ENCODE assay signal across 16 cellular contexts in genomic region chr11:75151346-75152047, GRCh38. TPM values are rescaled to one million over a fixed set of nuclear protein-coding genes. Genes with fewer than 3 reads are reported as not detected.
A peak's percentile ranks its signal among the peaks of the same experiment; 100 is the strongest.
DNase-seq lines count a peak whose midpoint lies in the region; ATAC-seq and TF ChIP-seq lines count a peak whose summit lies in the region.
"Had no signal": no experiment of that assay in that cellular context is flagged by ENCODE, and none has a peak within 500 bp of the region (broad histone marks: within the 10 kb centered on the region; RNA-seq: fewer than 3 reads in every experiment).

No MANE protein-coding gene starts in this region.

- H3K9me3 ChIP-seq in left lung = no peaks in the 10 kb centered on the region
- no peaks in the 10 kb centered on the region for H3K9me3 ChIP-seq in smooth muscle cell (replicated peaks; ENCODE audit: low read depth)
- H3K9me3 ChIP-seq: ascending aorta had no signal

- WGBS in smooth muscle cell (ENCODE audit: low lambda C conversion rate) = 84% methylated on average over 13 of the region's 13 CpGs

- H3K36me3 ChIP-seq in left lung (peaks cover 0 to 4% of the 10 kb centered on the region in 2 donors), smooth muscle cell (ENCODE audit: low read depth) (no peaks in the 10 kb centered on the region)
- H3K36me3 ChIP-seq: ascending aorta had no signal

- no peak overlapping the region for H2AFZ ChIP-seq in smooth muscle cell (ENCODE audit: low read depth)

- H3K4me2 ChIP-seq in smooth muscle cell = no peak overlapping the region

- H3K27me3 ChIP-seq in left lung (no peaks in the 10 kb centered on the region), smooth muscle cell (ENCODE audit: low read depth) (no peaks in the 10 kb centered on the region)
- H3K27me3 ChIP-seq: ascending aorta had no signal

- H3K79me2 ChIP-seq in smooth muscle cell (ENCODE audit: low read depth) = no peaks in the 10 kb centered on the region

- H3K27ac ChIP-seq in angular gyrus (ENCODE audit: low read depth, low read length) (peak overlapping the region; percentile 60), left lung (peak overlapping the region; percentile 26 to 46), smooth muscle cell (ENCODE audit: low read depth) (no peak overlapping the region)
- H3K27ac ChIP-seq: ascending aorta had no signal

- peaks cover 4 to 73% of the 10 kb centered on the region in 2 donors for H3K4me1 ChIP-seq in left lung
- no peaks in the 10 kb centered on the region for H3K4me1 ChIP-seq in smooth muscle cell (ENCODE audit: low read depth)
- H3K4me1 ChIP-seq: ascending aorta had no signal

- DNase-seq in LoVo (ENCODE audit: low spot score) (peak; percentile 48), left lung (no peak), smooth muscle cell (lab: John Stamatoyannopoulos, UW; ENCODE audit: unreplicated experiment) (no peak), T-helper 9 cell (no peak), NCI-H82 treated with DMSO at 0.1 percent for 48 hours (lab: John Stamatoyannopoulos, UW; ENCODE audit: unreplicated experiment) (no peak), RPMI8226 (no peak)
- no peak for DNase-seq in activated CD4-positive, alpha-beta T cell treated with anti-CD3 and anti-CD28 coated beads, Interleukin-2, amount 50 U/mL, for 4 hours
- DNase-seq: activated CD4-positive, alpha-beta T cell treated with anti-CD3 and anti-CD28 coated beads for 1 hour; CD4-positive, alpha-beta T cell; effector memory CD8-positive, alpha-beta T cell; glutamatergic neuron; NCI-H1417; stimulated activated naive CD8-positive, alpha-beta T cell treated with anti-CD3 and anti-CD28 coated beads, Interleukin-15, amount 100 ng/mL, for 72 hours had no signal

- H3K4me3 ChIP-seq in left lung = peak overlapping the region; percentile 21 to 53
- peak overlapping the region; percentile 20 for H3K4me3 ChIP-seq in smooth muscle cell

- ATAC-seq in left lung = no peak
- ATAC-seq: effector memory CD8-positive, alpha-beta T cell; stimulated activated naive CD8-positive, alpha-beta T cell treated with anti-CD3 and anti-CD28 coated beads, Interleukin-15, amount 100 ng/mL, for 72 hours had no signal

- no peaks in the 10 kb centered on the region for H4K20me1 ChIP-seq in smooth muscle cell (ENCODE audit: low read depth)

- intact Hi-C loops in left lung (cut with DNase I) = no loop called here

- no peaks in the 10 kb centered on the region for H3F3A ChIP-seq in smooth muscle cell (ENCODE audit: low read depth)

- TF ChIP-seq CTCF in left lung (IDR thresholded peaks at IDR 0.05) (no peak), smooth muscle cell (IDR thresholded peaks at IDR 0.05; ENCODE audit: borderline replicate concordance, insufficient read depth, poor library complexity, severe bottlenecking) (no peak)

- no peak overlapping the region for H3K9ac ChIP-seq in smooth muscle cell (ENCODE audit: low read depth)

RNA-seq across cellular contexts. Expression of gene SLCO2B1, which starts 0.6 kb away (rescaled TPM):
- 100 to 1,000 TPM; 145 to 220 TPM for total RNA-seq in left lung
- 0.31 TPM in 1 of 2 replicates, not detected in the other for total RNA-seq in smooth muscle cell
- 0.30 TPM in 1 of 2 replicates, not detected in the other for polyA plus RNA-seq in smooth muscle cell
- total RNA-seq: CD4-positive, alpha-beta T cell; HT1080 had no signal

RNA-seq across cellular contexts. Expression of gene OR2AT4, which starts 54.8 kb away (rescaled TPM):
- total RNA-seq in left lung (not detected), smooth muscle cell (not detected in 2 replicates)
- not detected in 2 replicates for polyA plus RNA-seq in smooth muscle cell
- total RNA-seq: ascending aorta; CD4-positive, alpha-beta T cell; HT1080 had no signal

Comparison
In these comparisons a context has a peak if more than half of its experiments do, and no peak if none do; other contexts are left out.
1. RNA of gene SLCO2B1, which starts 0.6 kb away (total RNA-seq): 145 to 220 TPM in left lung; 0.31 TPM in smooth muscle cell; every median in the first group is over 100 times any median in the second.